ENCODE assay signal across 35 cellular contexts in genomic region chr3:138899592-138899991, GRCh38. TPM values are rescaled to one million over a fixed set of nuclear protein-coding genes. Genes with fewer than 3 reads are reported as not detected.
"Had no signal": no experiment of that assay in that cellular context is flagged by ENCODE, and none has a peak within 500 bp of the region (broad histone marks: within the 10 kb centered on the region; RNA-seq: fewer than 3 reads in every experiment).

No MANE protein-coding gene starts in this region.

- H3K27ac ChIP-seq: foreskin keratinocyte, tibial artery, upper lobe of right lung, VCaP had no signal

- H3K36me3 ChIP-seq: heart left ventricle, tibial artery, upper lobe of right lung had no signal

- H3K4me2 ChIP-seq: smooth muscle cell had no signal

- H3K9me3 ChIP-seq: heart left ventricle, tibial artery, upper lobe of right lung had no signal

- DNase-seq: activated CD4-positive, alpha-beta T cell treated with anti-CD3 and anti-CD28 coated beads for 48 hours; activated CD4-positive, alpha-beta T cell treated with anti-CD3 and anti-CD28 coated beads, Interleukin-2, amount 50 U/mL, for 48 hours; activated CD8-positive, alpha-beta memory T cell treated with anti-CD3 and anti-CD28 coated beads, Interleukin-2, amount 50 U/mL, for 4 hours; activated effector memory CD4-positive, alpha-beta T cell treated with anti-CD3 and anti-CD28 coated beads, Interleukin-2, amount 50 U/mL, for 16 hours; activated naive CD4-positive, alpha-beta T cell treated with anti-CD3 and anti-CD28 coated beads, Interleukin-2, amount 10 ng/mL, durations not matched to agents 7 days and 5 days; activated naive CD8-positive, alpha-beta T cell treated with anti-CD3 and anti-CD28 coated beads, Interleukin-2, amount 10 ng/mL, durations not matched to agents 7 days and 5 days; activated T-cell treated with anti-CD3 and anti-CD28 coated beads, Interleukin-2, amount 50 U/mL, for 1 hour; amniotic stem cell; endodermal cell; foreskin keratinocyte; heart left ventricle; hypothalamus; immature natural killer cell; kidney; mesendoderm; natural killer cell; retina; stimulated activated CD4-positive, alpha-beta T cell treated with anti-CD3 and anti-CD28 coated beads, Interleukin-1b, Interleukin-23, amount 100 ng/mL, for 48 hours; stimulated activated CD4-positive, alpha-beta T cell treated with anti-CD3 and anti-CD28 coated beads, Interleukin-4, amount 100 ng/mL, for 4 hours; stimulated activated CD8-positive, alpha-beta memory T cell treated with anti-CD3 and anti-CD28 coated beads, Interleukin-4, amount 100 ng/mL, for 48 hours; stimulated activated naive CD8-positive, alpha-beta T cell treated with anti-CD3 and anti-CD28 coated beads, Interleukin-15, amount 100 ng/mL, for 72 hours; SW 1271; T-helper 9 cell; tibial artery; upper lobe of right lung had no signal

- ATAC-seq: foreskin keratinocyte; heart left ventricle; left lobe of liver; natural killer cell; stimulated activated memory B cell treated with anti-CD40 and anti-IgM and Interleukin-4, amounts not matched to agents 10 μg/mL and 1 μg/mL and 100 μg/mL, for 72 hours; stimulated activated naive CD8-positive, alpha-beta T cell treated with anti-CD3 and anti-CD28 coated beads, Interleukin-15, amount 100 ng/mL, for 72 hours; upper lobe of right lung had no signal

- H3K4me3 ChIP-seq: heart left ventricle, lung, smooth muscle cell, tibial artery, upper lobe of right lung had no signal

- H3K27me3 ChIP-seq: foreskin keratinocyte, heart left ventricle, tibial artery, upper lobe of right lung had no signal

- H3K4me1 ChIP-seq: foreskin keratinocyte had no signal

RNA-seq across cellular contexts. Expression of gene FOXL2, which starts 47.3 kb away (rescaled TPM):
- total RNA-seq: activated naive CD8-positive, alpha-beta T cell treated with anti-CD3 and anti-CD28 coated beads, Interleukin-2, amount 10 ng/mL, durations not matched to agents 7 days and 5 days; activated T-helper 1 cell treated with anti-CD3 and anti-CD28 coated beads, Interleukin-12 subunit alpha, Interleukin-12 subunit beta, Interleukin-2, Interleukin-4 antibody, amounts not matched to agents 30 ng/mL and 10 ng/mL and 1 ng/mL, durations not matched to agents 14 hours and 24 hours and 36 hours; heart left ventricle; kidney; mononuclear cell; natural killer cell; posterior vena cava; smooth muscle cell; upper lobe of right lung had no signal

RNA-seq across cellular contexts. Expression of gene FOXL2NB, which starts 47.4 kb away (rescaled TPM):
- total RNA-seq: activated CD8-positive, alpha-beta memory T cell treated with anti-CD3 and anti-CD28 coated beads for 36 hours; activated naive CD8-positive, alpha-beta T cell treated with anti-CD3 and anti-CD28 coated beads, Interleukin-2, amount 10 ng/mL, durations not matched to agents 7 days and 5 days; activated T-helper 1 cell treated with anti-CD3 and anti-CD28 coated beads, Interleukin-12 subunit alpha, Interleukin-12 subunit beta, Interleukin-2, Interleukin-4 antibody, amounts not matched to agents 30 ng/mL and 10 ng/mL and 1 ng/mL, durations not matched to agents 14 hours and 24 hours and 36 hours; fibroblast of lung; kidney; left lobe of liver; lung; natural killer cell; posterior vena cava; smooth muscle cell; upper lobe of right lung had no signal
